14 cellular contexts compared by ENCODE assay signal in the genomic region with DNA sequence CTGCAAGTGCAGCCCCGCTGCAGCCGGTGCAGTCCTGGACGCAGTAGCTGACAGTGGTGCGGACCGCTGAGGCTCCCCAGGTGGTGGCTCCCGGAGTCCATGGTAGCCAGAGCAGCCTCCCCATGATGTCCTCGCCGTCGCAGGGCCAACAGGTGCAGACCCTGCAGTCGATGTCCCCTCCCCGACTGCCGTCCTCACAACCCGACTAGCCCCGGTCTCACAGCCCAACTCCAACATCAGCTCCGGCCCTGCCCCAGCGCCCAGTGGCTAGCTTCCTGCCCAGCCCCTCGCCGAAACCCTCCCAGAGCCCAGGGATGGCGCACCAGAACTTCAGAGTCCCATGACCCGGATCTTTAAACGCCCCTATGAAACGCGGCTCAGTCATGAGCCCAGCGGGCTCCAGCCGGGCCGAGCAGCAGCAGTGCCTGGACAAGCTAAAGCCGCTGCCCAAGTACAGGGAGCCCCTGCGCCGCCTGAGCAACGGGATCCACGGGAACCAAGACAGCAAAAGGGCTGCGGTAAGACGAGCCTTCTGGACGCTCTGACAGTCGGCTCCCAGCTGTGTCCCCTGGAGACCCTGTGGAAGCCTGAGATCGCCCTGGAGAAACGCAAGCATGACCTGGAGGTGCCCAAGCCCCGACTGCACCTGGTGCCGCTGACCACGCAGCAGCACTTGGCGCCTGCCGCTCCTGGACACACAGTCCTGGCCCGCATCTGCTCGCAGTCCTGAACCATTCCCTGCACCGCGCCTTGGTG. TPM values are rescaled to one million over a fixed set of nuclear protein-coding genes. Genes with fewer than 3 reads are reported as not detected.
DNase-seq lines count a peak whose midpoint lies in the region; ATAC-seq and TF ChIP-seq lines count a peak whose summit lies in the region.
"Had no signal": no experiment of that assay in that cellular context is flagged by ENCODE, and none has a peak within 500 bp of the region (broad histone marks: within the 10 kb centered on the region; RNA-seq: fewer than 3 reads in every experiment).

No MANE protein-coding gene starts in this region.

- no peaks in the 10 kb centered on the region for H4K20me1 ChIP-seq in IMR-90 (ENCODE audit: insufficient read depth, low read length)

- H3K23ac ChIP-seq in IMR-90 (ENCODE audit: low read depth, low read length) (no peak overlapping the region), mesenchymal stem cell (ENCODE audit: low read length in 2 of 2) (no peak overlapping the region)

- H3K9me3 ChIP-seq in AG04450 (ENCODE audit: control insufficient read depth, insufficient read depth, low read length) (no peaks in the 10 kb centered on the region; the same call in 1 of the 2 replicates), IMR-90 (ENCODE audit: control insufficient read depth, insufficient read depth, low read length) (no peaks in the 10 kb centered on the region), cardiac muscle cell (ENCODE audit: low read depth) (no peaks in the 10 kb centered on the region), mesenchymal stem cell (ENCODE audit: control insufficient read depth, low read length) (no peaks in the 10 kb centered on the region), MG63 (no peaks in the 10 kb centered on the region)
- H3K9me3 ChIP-seq: adrenal gland, gastroesophageal sphincter had no signal

- no peak overlapping the region for H2BK12ac ChIP-seq in mesenchymal stem cell (ENCODE audit: low read length in 2 of 2)

- H3K4me3 ChIP-seq in AG04450 (ENCODE audit: low read depth, low read length), result 0 out of 2 replicates have a peak overlapping the region, but pooled peaks have one; percentile 1
- H3K4me3 ChIP-seq in IMR-90 (ENCODE audit: insufficient read depth, low read depth, low read length), result 0 out of 2 replicates have a peak overlapping the region, but pooled peaks have one; percentile 16
- peak overlapping the region; percentile 9 for H3K4me3 ChIP-seq in cardiac muscle cell
- H3K4me3 ChIP-seq in mesenchymal stem cell (ENCODE audit: insufficient read depth in 1 of 2, low read depth in 1 of 2, low read length in 2 of 2), result peak overlapping the region in 1 of 2 experiments; percentile 71
- H3K4me3 ChIP-seq in MG63, result no peak overlapping the region
- H3K4me3 ChIP-seq: adrenal gland had no signal

- dilution Hi-C loops in IMR-90 (cut with HindIII; ENCODE audit: low sequenced_read_pairs, unreplicated experiment), result no loop called here

- no peak overlapping the region for H4K91ac ChIP-seq in IMR-90 (ENCODE audit: insufficient read depth, low read depth, low read length)
- no peak overlapping the region for H4K91ac ChIP-seq in mesenchymal stem cell (ENCODE audit: low read length)

- no peak overlapping the region for H3K56ac ChIP-seq in IMR-90 (ENCODE audit: extremely low read depth, insufficient read depth, low read length)

- TF ChIP-seq POLR2A in IMR-90 (IDR thresholded peaks at IDR 0.05; ENCODE audit: low read depth, low read length), result no peak

- H2BK120ac ChIP-seq in IMR-90 (ENCODE audit: low read depth, low read length) (no peak overlapping the region), mesenchymal stem cell (ENCODE audit: low read depth, low read length) (no peak overlapping the region)

- no peak overlapping the region for H3K14ac ChIP-seq in IMR-90 (replicated peaks; ENCODE audit: low read depth, low read length)
- H3K14ac ChIP-seq in mesenchymal stem cell (ENCODE audit: low read length in 2 of 2), result no peak overlapping the region

- H3K27ac ChIP-seq in AG04450 (ENCODE audit: low read depth, low read length) (no peak overlapping the region), IMR-90 (ENCODE audit: insufficient read depth, low read length) (no peak overlapping the region), cardiac muscle cell (no peak overlapping the region), mesenchymal stem cell (ENCODE audit: low read length, poor library complexity, severe bottlenecking) (no peak overlapping the region)
- H3K27ac ChIP-seq: adrenal gland, gastroesophageal sphincter, VCaP had no signal

- no TSS peak for BruUV-seq in IMR-90 (replicated peaks; lab: Mats Ljungman, UMichigan)

- POLR2A ChIA-PET in AG04450 (lab: Yijun Ruan, JAX) (no interaction called here), IMR-90 (lab: Charles Lee; ENCODE audit: unreplicated experiment) (interaction anchor here (0.6 kb wide), 1 partner anchor 10 kb away, joined by 4 read pairs; no protein-coding TSS in a partner anchor)

- H4K8ac ChIP-seq in IMR-90 (ENCODE audit: low read depth in 2 of 2, low read length in 2 of 2) (no peak overlapping the region), mesenchymal stem cell (ENCODE audit: low read length) (no peak overlapping the region)

- H3K9ac ChIP-seq in IMR-90 (ENCODE audit: low read depth, low read length), result no peak overlapping the region
- H3K9ac ChIP-seq in mesenchymal stem cell (ENCODE audit: low read length), result peak overlapping the region; percentile 74

- H4K5ac ChIP-seq in IMR-90 (ENCODE audit: low read depth, low read length), result no peak overlapping the region

- TF ChIP-seq CTCF in AG04450 (IDR thresholded peaks at IDR 0.05; ENCODE audit: low read depth, low read length) (no peak), IMR-90 (conservative IDR thresholded peaks at IDR 0.05; ENCODE audit: low read depth, low read length) (no peak), cardiac muscle cell (IDR thresholded peaks at IDR 0.05; ENCODE audit: low read depth, low read length) (no peak)

- TF ChIP-seq RAD21 in IMR-90 (IDR thresholded peaks at IDR 0.05; ENCODE audit: low read length), result no peak

- DNase-seq in AG04450 (ENCODE audit: low read depth, low spot score) (no peak), IMR-90 (no peak), cardiac muscle cell (ENCODE audit: low read depth in 1 of 2, low spot score in 1 of 2) (no peak), mesenchymal stem cell (no peak), COLO829 (ENCODE audit: low spot score) (no peak), GF-D8 (lab: John Stamatoyannopoulos, UW) (no peak), MG63 (no peak), kidney glomerular epithelial cell (lab: John Stamatoyannopoulos, UW) (no peak)
- DNase-seq: adrenal gland, NCI-H2029 treated with DMSO at 0.1 percent for 48 hours had no signal

- H3K27me3 ChIP-seq in AG04450 (ENCODE audit: control insufficient read depth, insufficient read depth, low read length) (peaks cover 12% of the 10 kb centered on the region), IMR-90 (ENCODE audit: control insufficient read depth, insufficient read depth, low read length) (peaks cover 12% of the 10 kb centered on the region), cardiac muscle cell (peaks cover 50% of the 10 kb centered on the region), mesenchymal stem cell (ENCODE audit: control insufficient read depth in 1 of 2, insufficient read depth in 1 of 2, low read length in 2 of 2) (peaks cover 0 to 52% of the 10 kb centered on the region in 2 experiments), MG63 (peaks cover 22% of the 10 kb centered on the region)

- intact Hi-C loops in IMR-90 (cut with micrococcal nuclease), result no loop called here

- H2AK9ac ChIP-seq in IMR-90 (replicated peaks; ENCODE audit: low read depth, low read length, poor library complexity), result no peak overlapping the region

- 13% methylated on average over 34 of the region's 46 CpGs; no CpG with 5 or more reads in 1 of the 2 experiments for WGBS in IMR-90 (ENCODE audit: extremely low coverage in 2 of 2, insufficient read length in 1 of 2), 2 experiments
- 90% methylated on average over 46 of the region's 46 CpGs for WGBS in mesenchymal stem cell

- H2AFZ ChIP-seq in IMR-90 (replicated peaks; ENCODE audit: low read length, poor library complexity), result peak overlapping the region; percentile 82
- peak overlapping the region; percentile 27 for H2AFZ ChIP-seq in mesenchymal stem cell (ENCODE audit: low read depth, low read length)

- H3K79me1 ChIP-seq in IMR-90 (ENCODE audit: low read depth in 1 of 2, low read length in 2 of 2), result no peaks in the 10 kb centered on the region
- H3K79me1 ChIP-seq in mesenchymal stem cell (replicated peaks; ENCODE audit: low read length, poor library complexity, severe bottlenecking), result no peaks in the 10 kb centered on the region

- H2BK15ac ChIP-seq in IMR-90 (ENCODE audit: low read depth, low read length) (no peak overlapping the region), mesenchymal stem cell (ENCODE audit: low read depth, poor library complexity, severe bottlenecking) (no peak overlapping the region)

- peak overlapping the region; percentile 9; the same call in 1 of the 2 replicates for H3K4me2 ChIP-seq in IMR-90 (ENCODE audit: low read depth, low read length)
- H3K4me2 ChIP-seq in mesenchymal stem cell (ENCODE audit: low read length, poor library complexity, severe bottlenecking), result no peak overlapping the region

- H3K4me1 ChIP-seq in IMR-90 (ENCODE audit: control insufficient read depth, insufficient read depth, low read length) (no peaks in the 10 kb centered on the region; the same call in 1 of the 2 replicates), cardiac muscle cell (ENCODE audit: low read depth) (no peaks in the 10 kb centered on the region), mesenchymal stem cell (ENCODE audit: control insufficient read depth, insufficient read depth, low read depth, low read length) (no peaks in the 10 kb centered on the region)
- H3K4me1 ChIP-seq: adrenal gland had no signal

- ATAC-seq in IMR-90 (ENCODE audit: low read depth), result peak; percentile 37
- ATAC-seq: gastroesophageal sphincter had no signal

- no peak overlapping the region for H3K18ac ChIP-seq in IMR-90 (ENCODE audit: low read depth, low read length)
- no peak overlapping the region for H3K18ac ChIP-seq in mesenchymal stem cell (ENCODE audit: low read depth in 1 of 2, low read length in 2 of 2)

- no peaks in the 10 kb centered on the region for H3K9me1 ChIP-seq in IMR-90 (ENCODE audit: insufficient read depth, low read length)

- H3K36me3 ChIP-seq in IMR-90 (ENCODE audit: control insufficient read depth, insufficient read depth, low read length) (no peaks in the 10 kb centered on the region), cardiac muscle cell (no peaks in the 10 kb centered on the region), mesenchymal stem cell (ENCODE audit: control insufficient read depth in 1 of 2, insufficient read depth in 2 of 2, low read depth in 1 of 2, low read length in 2 of 2) (no peaks in the 10 kb centered on the region), MG63 (no peaks in the 10 kb centered on the region)
- H3K36me3 ChIP-seq: adrenal gland, gastroesophageal sphincter had no signal

- H2AK5ac ChIP-seq in IMR-90 (ENCODE audit: low read depth, low read length), result no peak overlapping the region
- H2AK5ac ChIP-seq in mesenchymal stem cell (ENCODE audit: low read length, severe bottlenecking), result no peak overlapping the region

- in situ Hi-C loops in IMR-90 (cut with MboI; ENCODE audit: low sequenced_read_pairs), result no loop called here

- no peak overlapping the region for H3K4ac ChIP-seq in IMR-90 (ENCODE audit: low read depth, low read length)
- no peak overlapping the region for H3K4ac ChIP-seq in mesenchymal stem cell (ENCODE audit: low read depth in 1 of 2, low read length in 2 of 2)

- CTCF ChIA-PET in AG04450 (lab: Charles Lee) (no interaction called here), IMR-90 (lab: Yijun Ruan, JAX) (no interaction called here)

- H2BK5ac ChIP-seq in IMR-90 (ENCODE audit: low read depth, low read length, poor library complexity, severe bottlenecking), result no peak overlapping the region
- no peak overlapping the region for H2BK5ac ChIP-seq in mesenchymal stem cell (ENCODE audit: low read depth, low read length, poor library complexity, severe bottlenecking)

- no peak overlapping the region for H2BK20ac ChIP-seq in IMR-90 (ENCODE audit: low read depth, low read length)

RNA-seq across cellular contexts. Expression of gene TUBA3E, which starts 53.8 kb away (rescaled TPM):
- not detected in 2 replicates for polyA plus RNA-seq in AG04450 (2011; rRNA removed)
- not detected in 2 replicates for polyA minus RNA-seq in AG04450 (2011; rRNA and poly(A)+ RNA removed)
- not detected in 2 replicates for total RNA-seq in IMR-90 (2012; rRNA removed)
- not detected in 2 replicates for polyA plus RNA-seq in IMR-90 (2012; rRNA removed)
- polyA plus RNA-seq in IMR-90 (2012; cell fraction: cytosol; rRNA removed), result not detected in 2 replicates
- polyA plus RNA-seq in IMR-90 (2012; cell fraction: nucleus; rRNA removed; ENCODE audit: low replicate concordance), result not detected in 2 replicates
- not detected in 2 replicates for total RNA-seq in cardiac muscle cell
- polyA plus RNA-seq in cardiac muscle cell, result 0.70 TPM in 1 of 2 replicates, not detected in the other
- not detected for polyA plus RNA-seq in mesenchymal stem cell (2013, experiment 1 of 2)
- not detected for polyA plus RNA-seq in mesenchymal stem cell (2013, experiment 2 of 2)
- not detected in 2 replicates for total RNA-seq in MG63 (2014; rRNA removed; shearing (Covaris generic); ENCODE audit: low replicate concordance)
- total RNA-seq: adrenal gland, gastroesophageal sphincter, posterior vena cava, subcutaneous adipose tissue had no signal
- polyA plus RNA-seq: adrenal gland had no signal
